ENCODE assay signal across 17 cellular contexts in the genomic region with DNA sequence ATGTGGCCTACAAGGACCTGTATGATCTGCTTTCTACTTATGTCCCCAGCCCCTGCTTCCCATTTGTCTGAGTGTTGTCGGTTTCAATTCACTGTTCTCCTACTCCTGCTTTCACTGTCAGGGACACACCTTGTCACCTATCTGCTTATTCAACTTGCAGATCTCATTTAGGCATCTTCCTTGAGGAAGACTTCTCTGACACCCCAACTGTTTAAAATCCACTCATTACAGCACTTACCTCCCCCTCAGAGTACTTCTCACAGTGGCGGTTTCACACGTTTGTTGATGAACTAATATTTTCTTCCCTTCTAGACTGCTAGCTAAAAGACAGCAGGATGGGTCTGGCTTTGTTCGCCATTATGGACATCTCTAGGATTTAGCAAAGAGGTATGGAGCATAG.
DNase-seq lines count a peak whose midpoint lies in the region; ATAC-seq, FAIRE-seq and TF ChIP-seq lines count a peak whose summit lies in the region.
"Had no signal": no experiment of that assay in that cellular context is flagged by ENCODE, and none has a peak within 500 bp of the region (broad histone marks: within the 10 kb centered on the region; RNA-seq: fewer than 3 reads in every experiment).

No MANE protein-coding gene starts in this region.

- no peaks in the 10 kb centered on the region for H4K20me1 ChIP-seq in HepG2 (ENCODE audit: insufficient read depth, low read length)
- H4K20me1 ChIP-seq in OCI-LY3 (ENCODE audit: insufficient read depth, low read length), result no peaks in the 10 kb centered on the region
- H4K20me1 ChIP-seq: BLaER1 had no signal

- H3K4ac ChIP-seq in trophoblast cell (ENCODE audit: low read depth, low read length), result no peak overlapping the region

- no peak overlapping the region for H2BK120ac ChIP-seq in trophoblast cell (ENCODE audit: insufficient read depth, low read length, poor library complexity)

- H3K14ac ChIP-seq in trophoblast cell (ENCODE audit: low read length), result no peak overlapping the region

- no TSS peak for BruUV-seq in HepG2 (replicated peaks; lab: Mats Ljungman, UMichigan)

- no peaks in the 10 kb centered on the region for H3K9me3 ChIP-seq in HepG2 (ENCODE audit: low read length)
- no peaks in the 10 kb centered on the region for H3K9me3 ChIP-seq in right lobe of liver
- peaks cover 5% of the 10 kb centered on the region; the same call in 1 of the 2 replicates for H3K9me3 ChIP-seq in OCI-LY3 (ENCODE audit: insufficient read depth, low read length)
- H3K9me3 ChIP-seq in trophoblast cell (ENCODE audit: insufficient read depth, low read depth, low read length), result no peaks in the 10 kb centered on the region
- peaks cover 10% of the 10 kb centered on the region for H3K9me3 ChIP-seq in left ventricle myocardium inferior (replicated peaks)

- no peak overlapping the region for H2AFZ ChIP-seq in HepG2 (ENCODE audit: low read length)
- peak overlapping the region; percentile 54; the same call in 1 of the 2 replicates for H2AFZ ChIP-seq in OCI-LY3 (ENCODE audit: low read depth, low read length)
- peak overlapping the region; percentile 3 for H2AFZ ChIP-seq in trophoblast cell (ENCODE audit: insufficient read depth, low read length, poor library complexity)

- no peak for ATAC-seq in HepG2
- ATAC-seq in right lobe of liver, result no peak
- peak; percentile 39 for ATAC-seq in GM19351 (IDR thresholded peaks at IDR 0.05; ENCODE audit: unreplicated experiment)
- no peak for ATAC-seq in activated naive CD8-positive, alpha-beta T cell treated with anti-CD3 and anti-CD28 coated beads, Interleukin-2, amount 50 U/mL, for 24 hours
- ATAC-seq in HG03159 (IDR thresholded peaks at IDR 0.05; ENCODE audit: unreplicated experiment), result no peak

- no peak for TF ChIP-seq POLR2A in HepG2 (IDR thresholded peaks at IDR 0.05; ENCODE audit: insufficient read depth in 1 of 2, low read depth in 2 of 2, low read length in 2 of 2)
- TF ChIP-seq POLR2A in right lobe of liver (IDR thresholded peaks at IDR 0.05), result no peak

- no peak overlapping the region for H4K8ac ChIP-seq in trophoblast cell (ENCODE audit: low read depth, low read length)

- intact Hi-C loops in HepG2 (cut with micrococcal nuclease; ENCODE audit: unreplicated experiment), result no loop called here
- intact Hi-C loops in right lobe of liver (cut with DNase I), result no loop called here
- intact Hi-C loops in left ventricle myocardium inferior (cut with micrococcal nuclease), result no loop called here

- TF ChIP-seq CTCF in HepG2 (CRISPR knock-in tag; IDR thresholded peaks at IDR 0.05) (no peak), right lobe of liver (IDR thresholded peaks at IDR 0.05) (no peak), OCI-LY3 (IDR thresholded peaks at IDR 0.05; ENCODE audit: low read depth, low read length) (no peak), left ventricle myocardium inferior (IDR thresholded peaks at IDR 0.05; ENCODE audit: borderline replicate concordance) (no peak)

- H3K23ac ChIP-seq in trophoblast cell (ENCODE audit: low read length), result no peak overlapping the region

- H3K4me2 ChIP-seq in HepG2 (ENCODE audit: low read depth, low read length), result peak overlapping the region; percentile 27; the same call in 1 of the 2 replicates
- H3K4me2 ChIP-seq in OCI-LY3 (ENCODE audit: low read length), result peak overlapping the region; percentile 44
- no peak overlapping the region for H3K4me2 ChIP-seq in trophoblast cell (ENCODE audit: low read length)
- H3K4me2 ChIP-seq: BLaER1 had no signal

- no peak overlapping the region for H3K27ac ChIP-seq in HepG2 (ENCODE audit: extremely low read length, insufficient read depth, low read length)
- no peak overlapping the region for H3K27ac ChIP-seq in right lobe of liver
- H3K27ac ChIP-seq in OCI-LY3 (ENCODE audit: low read length), result no peak overlapping the region
- H3K27ac ChIP-seq in trophoblast cell (ENCODE audit: low read depth, low read length), result no peak overlapping the region
- H3K27ac ChIP-seq in left ventricle myocardium inferior (replicated peaks), result no peak overlapping the region
- H3K27ac ChIP-seq: BLaER1 had no signal

- CTCF ChIA-PET in HepG2 (lab: Yijun Ruan, JAX; ENCODE audit: low intra/inter-chr PET ratio, low total read pairs), result no interaction called here

- no peaks in the 10 kb centered on the region for H3K79me1 ChIP-seq in trophoblast cell (ENCODE audit: low read length)

- H4K91ac ChIP-seq in trophoblast cell (ENCODE audit: low read depth, low read length), result no peak overlapping the region

- H3K4me1 ChIP-seq in HepG2 (ENCODE audit: insufficient read depth, low read length) (no peaks in the 10 kb centered on the region), right lobe of liver (no peaks in the 10 kb centered on the region), OCI-LY3 (ENCODE audit: low read length) (peaks cover 37% of the 10 kb centered on the region), trophoblast cell (ENCODE audit: control insufficient read depth in 1 of 2, insufficient read depth in 2 of 2, low read length in 2 of 2) (no peaks in the 10 kb centered on the region), left ventricle myocardium inferior (no peaks in the 10 kb centered on the region)
- H3K4me1 ChIP-seq: BLaER1 had no signal

- H2BK5ac ChIP-seq in trophoblast cell (ENCODE audit: low read depth, low read length, poor library complexity), result no peak overlapping the region

- no peak for TF ChIP-seq EP300 in HepG2 (IDR thresholded peaks at IDR 0.05; ENCODE audit: low read depth in 2 of 2, low read length in 2 of 2)
- TF ChIP-seq EP300 in HepG2 (CRISPR knock-in tag; IDR thresholded peaks at IDR 0.05; ENCODE audit: borderline replicate concordance), result no peak

- no peak overlapping the region for H2BK12ac ChIP-seq in trophoblast cell (ENCODE audit: low read length)

- no peaks in the 10 kb centered on the region for H3K9me3 Mint-ChIP-seq in activated naive CD8-positive, alpha-beta T cell treated with anti-CD3 and anti-CD28 coated beads, Interleukin-2, amount 50 U/mL, for 24 hours
- H3K9me3 Mint-ChIP-seq: HFFc6 had no signal

- H3K4me3 ChIP-seq in HepG2 (replicated peaks in 1 of 3; ENCODE audit: insufficient read depth in 1 of 3, low read depth in 2 of 3, low read length in 3 of 3), result no peak overlapping the region
- H3K4me3 ChIP-seq in right lobe of liver, result no peak overlapping the region
- no peak overlapping the region for H3K4me3 ChIP-seq in OCI-LY3 (ENCODE audit: low read length)
- no peak overlapping the region for H3K4me3 ChIP-seq in trophoblast cell (ENCODE audit: low read depth, low read length)
- no peak overlapping the region for H3K4me3 ChIP-seq in left ventricle myocardium inferior
- H3K4me3 ChIP-seq: BLaER1 had no signal

- no peaks in the 10 kb centered on the region for H3K4me1 Mint-ChIP-seq in activated naive CD8-positive, alpha-beta T cell treated with anti-CD3 and anti-CD28 coated beads, Interleukin-2, amount 50 U/mL, for 24 hours

- H3K36me3 Mint-ChIP-seq in activated naive CD8-positive, alpha-beta T cell treated with anti-CD3 and anti-CD28 coated beads, Interleukin-2, amount 50 U/mL, for 24 hours (ENCODE audit: low read depth), result no peaks in the 10 kb centered on the region

- DNase-seq in HepG2 (ENCODE audit: low spot score) (no peak), right lobe of liver (no peak), trophoblast cell (no peak), left ventricle myocardium inferior (no peak)
- no peak for DNase-seq in activated naive CD8-positive, alpha-beta T cell treated with anti-CD3 and anti-CD28 coated beads, Interleukin-2, amount 50 U/mL, for 24 hours
- DNase-seq: 8988T, AML-193, DMS53, GF-D8, HCEC 1CT, HFFc6, IMR-90, KBM-7 had no signal

- H3K79me2 ChIP-seq in HepG2 (ENCODE audit: insufficient read depth, low read length) (no peaks in the 10 kb centered on the region), OCI-LY3 (ENCODE audit: low read length) (no peaks in the 10 kb centered on the region), trophoblast cell (ENCODE audit: control insufficient read depth, insufficient read depth, low read length, poor library complexity) (no peaks in the 10 kb centered on the region)

- H3K9ac ChIP-seq in HepG2 (ENCODE audit: insufficient read depth, low read depth, low read length) (no peak overlapping the region), OCI-LY3 (ENCODE audit: low read length) (no peak overlapping the region), trophoblast cell (ENCODE audit: low read length) (no peak overlapping the region)
- H3K9ac ChIP-seq: BLaER1 had no signal

- H3K27ac Mint-ChIP-seq in activated naive CD8-positive, alpha-beta T cell treated with anti-CD3 and anti-CD28 coated beads, Interleukin-2, amount 50 U/mL, for 24 hours, result no peak overlapping the region
- H3K27ac Mint-ChIP-seq: HFFc6 had no signal

- H3K27me3 ChIP-seq in HepG2 (ENCODE audit: control insufficient read depth in 1 of 2, insufficient read depth in 2 of 2, low read length in 2 of 2) (no peaks in the 10 kb centered on the region), right lobe of liver (no peaks in the 10 kb centered on the region), OCI-LY3 (ENCODE audit: low read depth, low read length) (no peaks in the 10 kb centered on the region), trophoblast cell (ENCODE audit: insufficient read depth, low read length) (no peaks in the 10 kb centered on the region), left ventricle myocardium inferior (ENCODE audit: low read depth) (no peaks in the 10 kb centered on the region)
- H3K27me3 ChIP-seq: BLaER1 had no signal

- no peaks in the 10 kb centered on the region for H3K27me3 Mint-ChIP-seq in activated naive CD8-positive, alpha-beta T cell treated with anti-CD3 and anti-CD28 coated beads, Interleukin-2, amount 50 U/mL, for 24 hours

- FAIRE-seq in HepG2 (lab: Jason Lieb, UNC), result no peak

- POLR2A ChIA-PET in HepG2 (lab: Yijun Ruan, JAX), result no interaction called here

- no peak for TF ChIP-seq RAD21 in HepG2 (CRISPR knock-in tag; IDR thresholded peaks at IDR 0.05)

- H3K4me3 Mint-ChIP-seq in activated naive CD8-positive, alpha-beta T cell treated with anti-CD3 and anti-CD28 coated beads, Interleukin-2, amount 50 U/mL, for 24 hours, result no peak overlapping the region
- H3K4me3 Mint-ChIP-seq: HFFc6 had no signal

- no peak overlapping the region for H2AK5ac ChIP-seq in trophoblast cell (ENCODE audit: low read length)

- H4K12ac ChIP-seq in trophoblast cell (ENCODE audit: low read depth, low read length), result no peak overlapping the region

- H3K36me3 ChIP-seq in HepG2 (replicated peaks in 1 of 2; ENCODE audit: control insufficient read depth in 1 of 2, insufficient read depth in 2 of 2, low read length in 2 of 2) (no peaks in the 10 kb centered on the region), right lobe of liver (no peaks in the 10 kb centered on the region), OCI-LY3 (replicated peaks; ENCODE audit: low read depth, low read length) (no peaks in the 10 kb centered on the region), trophoblast cell (ENCODE audit: control insufficient read depth in 1 of 2, insufficient read depth in 2 of 2, low read length in 2 of 2) (no peaks in the 10 kb centered on the region), left ventricle myocardium inferior (no peaks in the 10 kb centered on the region)
- H3K36me3 ChIP-seq: BLaER1 had no signal

- WGBS in HepG2 (ENCODE audit: low lambda C conversion rate), result 1% methylated on average over 4 of the region's 4 CpGs
- 85% methylated on average over 4 of the region's 4 CpGs for WGBS in right lobe of liver (ENCODE audit: insufficient coverage, low coverage, low lambda C conversion rate, missing lambda C conversion rate)
- WGBS in trophoblast cell (ENCODE audit: extremely low coverage, insufficient coverage, insufficient read length), result no CpG with 5 or more reads among the region's 4 CpGs

- no peak overlapping the region for H3K18ac ChIP-seq in trophoblast cell (ENCODE audit: low read length)

- in situ Hi-C loops in HepG2 (cut with HindIII; ENCODE audit: extremely low pct_ligation_motif_present, low pct_unique_long_range_greater_than_20kb), result no loop called here
